ENCODE assay signal across 16 cellular contexts in genomic region chr6:11605507-11605905, GRCh38.
DNase-seq lines count a peak whose midpoint lies in the region; ATAC-seq and TF ChIP-seq lines count a peak whose summit lies in the region.
"Had no signal": no experiment of that assay in that cellular context is flagged by ENCODE, and none has a peak within 500 bp of the region (broad histone marks: within the 10 kb centered on the region; RNA-seq: fewer than 3 reads in every experiment).

No MANE protein-coding gene starts in this region.

- no peak for TF ChIP-seq POLR2A in gastroesophageal sphincter (IDR thresholded peaks at IDR 0.05)

- ATAC-seq in gastroesophageal sphincter: no peak
- peak; percentile 15 for ATAC-seq in omental fat pad (ENCODE audit: low FRiP score)
- ATAC-seq in HG02973 (IDR thresholded peaks at IDR 0.05; ENCODE audit: unreplicated experiment): no peak
- no peak for ATAC-seq in HG02840 (IDR thresholded peaks at IDR 0.05; ENCODE audit: low FRiP score, unreplicated experiment)

- in situ Hi-C loops in ACHN (cut with HindIII; ENCODE audit: low pct_ligation_motif_present, low pct_unique_long_range_greater_than_20kb, low sequenced_read_pairs): no loop called here

- H3K27me3 ChIP-seq in SJSA1 (replicated peaks): no peaks in the 10 kb centered on the region
- no peaks in the 10 kb centered on the region for H3K27me3 ChIP-seq in gastroesophageal sphincter
- H3K27me3 ChIP-seq: cardiac muscle cell, dorsolateral prefrontal cortex had no signal

- peaks cover 14% of the 10 kb centered on the region for H3K36me3 ChIP-seq in SJSA1
- no peaks in the 10 kb centered on the region for H3K36me3 ChIP-seq in gastroesophageal sphincter
- H3K36me3 ChIP-seq: cardiac muscle cell, thoracic aorta had no signal

- peak overlapping the region; percentile 95 for H3K27ac ChIP-seq in SJSA1
- peak overlapping the region in 3 of 4 donors; percentile 54 to 56 (median 54) for H3K27ac ChIP-seq in gastroesophageal sphincter
- H3K27ac ChIP-seq: cardiac muscle cell, PC-9 had no signal

- H3K4me1 ChIP-seq in SJSA1 (replicated peaks): peaks cover 90% of the 10 kb centered on the region
- H3K4me1 ChIP-seq in gastroesophageal sphincter: peaks cover 11 to 31% (median 16%) of the 10 kb centered on the region in 3 donors

- peak; percentile 18 for DNase-seq in ACHN
- peak in 1 of 2 experiments; percentile 88 for DNase-seq in SJSA1 (ENCODE audit: low read depth in 1 of 2, low spot score in 2 of 2)
- DNase-seq in omental fat pad (ENCODE audit: low spot score): no peak
- no peak for DNase-seq in glomerular visceral epithelial cell (ENCODE audit: extremely low spot score)
- no peak for DNase-seq in NCI-H1694 (lab: John Stamatoyannopoulos, UW)
- DNase-seq: activated CD4-positive, alpha-beta T cell treated with anti-CD3 and anti-CD28 coated beads, Interleukin-2, amount 50 U/mL, for 4 hours; activated CD8-positive, alpha-beta memory T cell treated with anti-CD3 and anti-CD28 coated beads, Interleukin-2, amount 50 U/mL, for 48 hours; activated gamma-delta T cell; CD4-positive, alpha-beta T cell; PC-9 had no signal

- H3K9me3 ChIP-seq in SJSA1 (replicated peaks): no peaks in the 10 kb centered on the region
- H3K9me3 ChIP-seq in gastroesophageal sphincter: no peaks in the 10 kb centered on the region
- H3K9me3 ChIP-seq: thoracic aorta had no signal

- no peak for TF ChIP-seq EP300 in gastroesophageal sphincter (IDR thresholded peaks at IDR 0.05)

- WGBS in gastroesophageal sphincter (ENCODE audit: low coverage in 1 of 2), 2 donors: 47 to 75% methylated on average over 2 to 3 of the region's 4 CpGs

- H3K4me3 ChIP-seq in SJSA1: no peak overlapping the region
- no peak overlapping the region for H3K4me3 ChIP-seq in gastroesophageal sphincter
- H3K4me3 ChIP-seq: cardiac muscle cell, PC-9, thoracic aorta had no signal

- no peak for TF ChIP-seq CTCF in gastroesophageal sphincter (IDR thresholded peaks at IDR 0.05)
- TF ChIP-seq CTCF in omental fat pad (IDR thresholded peaks at IDR 0.05): no peak
